In the genomic region with DNA sequence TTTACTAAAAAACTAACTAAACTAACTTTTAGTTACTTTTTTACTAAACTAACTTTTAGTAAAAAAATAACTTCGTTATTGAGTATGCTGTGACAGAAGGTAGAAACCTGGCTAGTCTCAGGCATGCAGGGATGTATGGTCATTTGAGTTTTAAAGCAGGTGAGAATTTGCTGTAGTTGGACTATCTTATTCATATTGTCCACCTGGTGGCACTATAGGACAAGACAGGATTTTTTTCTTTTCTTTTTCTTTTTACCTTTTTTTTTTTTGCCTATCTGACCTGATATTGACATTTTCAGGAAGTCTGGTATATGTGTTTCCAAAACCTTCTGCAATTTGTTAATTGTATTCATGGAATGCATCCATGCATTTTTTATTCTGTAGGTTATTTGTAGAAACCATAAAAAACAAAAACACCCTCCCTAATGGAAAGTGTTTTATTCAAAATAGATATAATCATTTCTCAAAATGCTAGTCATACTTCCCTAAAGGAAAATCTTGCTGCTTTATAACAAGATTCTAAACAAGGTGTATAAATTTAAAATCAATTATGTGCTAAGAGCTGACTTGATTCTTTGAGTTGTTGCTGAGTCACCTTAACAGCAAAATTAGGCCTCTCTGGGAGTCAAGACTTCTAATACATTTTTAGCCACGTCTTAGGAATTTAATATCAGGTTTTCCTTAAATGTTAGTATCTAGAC, we compare ENCODE assay signal across 9 cellular contexts.
DNase-seq lines count a peak whose midpoint lies in the region; ATAC-seq, FAIRE-seq and TF ChIP-seq lines count a peak whose summit lies in the region.
"Had no signal": no experiment of that assay in that cellular context is flagged by ENCODE, and none has a peak within 500 bp of the region (broad histone marks: within the 10 kb centered on the region; RNA-seq: fewer than 3 reads in every experiment).

No MANE protein-coding gene starts in this region.

- H3K36me3 ChIP-seq in NT2/D1 (ENCODE audit: insufficient read depth, insufficient read length, low read length) (no peaks in the 10 kb centered on the region), mucosa of descending colon (ENCODE audit: low read depth) (no peaks in the 10 kb centered on the region)

- H3K4me1 ChIP-seq in NT2/D1 (ENCODE audit: insufficient read depth, insufficient read length) (no peaks in the 10 kb centered on the region), mucosa of descending colon (ENCODE audit: low read depth) (no peaks in the 10 kb centered on the region)

- TF ChIP-seq CTCF in GM12864 (IDR thresholded peaks at IDR 0.05; ENCODE audit: low read depth, low read length, missing control alignments) (peak; percentile 42), fibroblast of the aortic adventitia (IDR thresholded peaks at IDR 0.05; ENCODE audit: insufficient read depth, low read length) (peak; percentile 23), mucosa of descending colon (IDR thresholded peaks at IDR 0.05) (no peak)

- DNase-seq in GM12864 (ENCODE audit: low read depth) (no peak), NT2/D1 (ENCODE audit: low read depth, low spot score) (peak; percentile 8), fibroblast of the aortic adventitia (ENCODE audit: low read depth) (peak; percentile 22), urothelium cell line (ENCODE audit: low spot score) (peak; percentile 48), NCI-H226 (no peak), NCI-H2029 treated with DMSO at 0.1 percent for 48 hours (lab: John Stamatoyannopoulos, UW) (no peak), mucosa of descending colon (no peak)

- FAIRE-seq in urothelium cell line (lab: Jason Lieb, UNC): no peak

- peak; percentile 70 for ATAC-seq in HG03342 (IDR thresholded peaks at IDR 0.05; ENCODE audit: unreplicated experiment)
- ATAC-seq in mucosa of descending colon: no peak

- no peaks in the 10 kb centered on the region for H3K9me3 ChIP-seq in NT2/D1 (ENCODE audit: insufficient read depth, low read length)
- no peaks in the 10 kb centered on the region for H3K9me3 ChIP-seq in mucosa of descending colon

- intact Hi-C loops in mucosa of descending colon (cut with DNase I, micrococcal nuclease): no loop called here

- H3K9ac ChIP-seq in NT2/D1 (ENCODE audit: insufficient read length, low read depth): no peak overlapping the region

- H3K4me3 ChIP-seq in GM12864 (ENCODE audit: low read depth, low read length) (no peak overlapping the region), NT2/D1 (ENCODE audit: insufficient read length, low read depth) (no peak overlapping the region), fibroblast of the aortic adventitia (ENCODE audit: low read depth, low read length) (no peak overlapping the region), mucosa of descending colon (no peak overlapping the region)
- H3K4me3 ChIP-seq: SK-N-MC had no signal

- no peaks in the 10 kb centered on the region for H3K27me3 ChIP-seq in NT2/D1 (ENCODE audit: insufficient read depth, insufficient read length)

Comparison
In these comparisons a context has a peak if more than half of its experiments do, and no peak if none do; other contexts are left out.
1. DNase-seq: peak in NT2/D1 (single experiment), fibroblast of the aortic adventitia (single experiment) and urothelium cell line (single experiment); none in GM12864 (single experiment), NCI-H226 (single experiment), NCI-H2029 treated with DMSO at 0.1 percent for 48 hours (single experiment) and mucosa of descending colon (0 of 3).